In the genomic region with DNA sequence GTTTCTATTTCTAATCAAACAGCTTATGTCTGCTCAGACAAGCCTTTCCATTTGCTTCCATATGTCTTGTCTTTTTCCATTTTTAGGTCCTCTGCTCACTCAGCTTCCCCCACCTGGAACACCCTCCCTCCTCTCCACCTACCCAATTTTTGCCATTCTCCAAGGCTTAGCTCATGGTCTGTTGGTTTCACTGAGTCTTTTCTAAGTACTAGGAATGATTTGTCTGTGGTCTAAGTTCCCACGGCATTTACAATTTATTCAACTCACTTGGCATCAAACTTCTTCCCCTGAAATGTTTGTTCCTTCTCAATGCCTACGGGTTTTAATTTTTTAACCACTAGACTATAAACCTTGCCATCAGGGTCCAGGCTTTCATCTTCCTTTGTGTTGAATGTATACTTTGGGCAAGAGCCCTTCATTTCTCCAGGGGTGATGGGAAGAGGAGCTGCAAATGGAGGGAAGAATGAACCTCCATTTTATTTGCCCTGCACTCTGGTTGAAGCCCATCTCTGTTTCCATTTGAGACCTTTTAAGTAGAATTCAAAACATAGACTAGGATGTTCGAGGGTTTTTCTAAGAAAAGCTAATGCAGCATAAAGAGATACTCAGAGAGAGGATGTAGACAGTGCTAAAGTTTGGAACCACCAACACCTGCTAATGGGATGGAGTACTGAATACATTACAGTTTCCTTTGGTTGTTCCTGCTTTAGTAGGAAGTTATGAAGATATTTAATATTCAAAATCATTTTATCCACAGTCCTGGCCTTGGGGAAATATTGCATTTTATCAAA, we compare ENCODE assay signal across 18 cellular contexts.
"Had no signal": no experiment of that assay in that cellular context is flagged by ENCODE, and none has a peak within 500 bp of the region (broad histone marks: within the 10 kb centered on the region; RNA-seq: fewer than 3 reads in every experiment).

No MANE protein-coding gene starts in this region.

- H3K36me3 ChIP-seq: left lung, thyroid gland, upper lobe of right lung, WERI-Rb-1 had no signal

- ATAC-seq: left lung; natural killer cell; stimulated activated memory B cell treated with anti-CD40 and anti-IgM and Interleukin-4, amounts not matched to agents 10 μg/mL and 1 μg/mL and 100 μg/mL, for 72 hours; T-cell; upper lobe of right lung had no signal

- DNase-seq: activated CD4-positive, CD25-positive, alpha-beta regulatory T cell treated with anti-CD3 and anti-CD28 coated beads, Interleukin-2, amount 50 U/mL, for 72 hours; activated naive CD4-positive, alpha-beta T cell; activated T-cell treated with anti-CD3 and anti-CD28 coated beads, Interleukin-2, amount 50 U/mL, for 1 hour; amniotic stem cell; cortex of kidney; foreskin keratinocyte; kidney; left lung; midbrain; natural killer cell; T-cell; thyroid gland; upper lobe of right lung; WERI-Rb-1 had no signal

- H3K27me3 ChIP-seq: left lung, thyroid gland, upper lobe of right lung had no signal

- H3K9me3 Mint-ChIP-seq: activated T-helper 17 cell treated with anti-CD3 and anti-CD28 coated beads, Interleukin-2, amount 50 U/mL, for 72 hours; natural killer cell; stimulated activated memory B cell treated with anti-CD40 and anti-IgM and Interleukin-4, amounts not matched to agents 10 μg/mL and 1 μg/mL and 100 μg/mL, for 72 hours; T-cell had no signal

- H3K4me3 ChIP-seq: left lung, thyroid gland, upper lobe of right lung had no signal

- H3K27ac Mint-ChIP-seq: activated naive CD8-positive, alpha-beta T cell; activated T-helper 17 cell treated with anti-CD3 and anti-CD28 coated beads, Interleukin-2, amount 50 U/mL, for 72 hours; natural killer cell; stimulated activated memory B cell treated with anti-CD40 and anti-IgM and Interleukin-4, amounts not matched to agents 10 μg/mL and 1 μg/mL and 100 μg/mL, for 72 hours; T-cell; T-helper 2 cell treated with Interferon-gamma antibody and Interleukin-4, amounts not matched to agents 5 μg/mL and 100 μg/mL, for 36 hours had no signal

- H3K36me3 Mint-ChIP-seq: natural killer cell; stimulated activated memory B cell treated with anti-CD40 and anti-IgM and Interleukin-4, amounts not matched to agents 10 μg/mL and 1 μg/mL and 100 μg/mL, for 72 hours; T-cell had no signal

- H3K4me3 Mint-ChIP-seq: activated naive CD8-positive, alpha-beta T cell; activated T-helper 17 cell treated with anti-CD3 and anti-CD28 coated beads, Interleukin-2, amount 50 U/mL, for 72 hours; natural killer cell; stimulated activated memory B cell treated with anti-CD40 and anti-IgM and Interleukin-4, amounts not matched to agents 10 μg/mL and 1 μg/mL and 100 μg/mL, for 72 hours; T-cell; T-helper 2 cell treated with Interferon-gamma antibody and Interleukin-4, amounts not matched to agents 5 μg/mL and 100 μg/mL, for 36 hours had no signal

- H3K4me1 Mint-ChIP-seq: activated T-helper 17 cell treated with anti-CD3 and anti-CD28 coated beads, Interleukin-2, amount 50 U/mL, for 72 hours; natural killer cell; stimulated activated memory B cell treated with anti-CD40 and anti-IgM and Interleukin-4, amounts not matched to agents 10 μg/mL and 1 μg/mL and 100 μg/mL, for 72 hours; T-cell had no signal

- H3K4me1 ChIP-seq: foreskin keratinocyte, left lung, thyroid gland, upper lobe of right lung had no signal

- H3K27ac ChIP-seq: foreskin keratinocyte, left lung, thyroid gland, upper lobe of right lung, WERI-Rb-1 had no signal

- H3K27me3 Mint-ChIP-seq: stimulated activated memory B cell treated with anti-CD40 and anti-IgM and Interleukin-4, amounts not matched to agents 10 μg/mL and 1 μg/mL and 100 μg/mL, for 72 hours had no signal

- H3K9me3 ChIP-seq: left lung, thyroid gland had no signal
